Comparison of ENCODE assay signal across 1 cellular context in genomic region chr22:46533434-46533833, GRCh38.
TF ChIP-seq lines count a peak whose summit lies in the region.

No MANE protein-coding gene starts in this region.

TF ChIP-seq in GM23338, 12 proteins besides CTCF, POLR2A, EP300 and RAD21 (continued from another document):
- TF ChIP-seq REST (IDR thresholded peaks at IDR 0.05; ENCODE audit: unreplicated experiment) = no peak
- no peak for TF ChIP-seq EZH2 (IDR thresholded peaks at IDR 0.05; ENCODE audit: low read depth, unreplicated experiment)
- TF ChIP-seq ETS1 (IDR thresholded peaks at IDR 0.05) = no peak
- TF ChIP-seq ZNF331 (CRISPR knock-in tag; IDR thresholded peaks at IDR 0.05; ENCODE audit: low read depth) = no peak
- TF ChIP-seq ZNF114 (CRISPR knock-in tag; IDR thresholded peaks at IDR 0.05) = no peak
- no peak for TF ChIP-seq ZNF462 (CRISPR knock-in tag; IDR thresholded peaks at IDR 0.05)
- no peak for TF ChIP-seq CREB1 (CRISPR knock-in tag; IDR thresholded peaks at IDR 0.05; ENCODE audit: low read depth)
- no peak for TF ChIP-seq NANOG (IDR thresholded peaks at IDR 0.05; ENCODE audit: borderline replicate concordance)
- TF ChIP-seq JUNB (IDR thresholded peaks at IDR 0.05; ENCODE audit: unreplicated experiment) = no peak
- no peak for TF ChIP-seq STAT1 (IDR thresholded peaks at IDR 0.05; ENCODE audit: unreplicated experiment)
- no peak for TF ChIP-seq EZH2phosphoT487 (IDR thresholded peaks at IDR 0.05; ENCODE audit: unreplicated experiment)
TF ChIP-seq in GM23338: peak in this region for 0.
